In the genomic region with DNA sequence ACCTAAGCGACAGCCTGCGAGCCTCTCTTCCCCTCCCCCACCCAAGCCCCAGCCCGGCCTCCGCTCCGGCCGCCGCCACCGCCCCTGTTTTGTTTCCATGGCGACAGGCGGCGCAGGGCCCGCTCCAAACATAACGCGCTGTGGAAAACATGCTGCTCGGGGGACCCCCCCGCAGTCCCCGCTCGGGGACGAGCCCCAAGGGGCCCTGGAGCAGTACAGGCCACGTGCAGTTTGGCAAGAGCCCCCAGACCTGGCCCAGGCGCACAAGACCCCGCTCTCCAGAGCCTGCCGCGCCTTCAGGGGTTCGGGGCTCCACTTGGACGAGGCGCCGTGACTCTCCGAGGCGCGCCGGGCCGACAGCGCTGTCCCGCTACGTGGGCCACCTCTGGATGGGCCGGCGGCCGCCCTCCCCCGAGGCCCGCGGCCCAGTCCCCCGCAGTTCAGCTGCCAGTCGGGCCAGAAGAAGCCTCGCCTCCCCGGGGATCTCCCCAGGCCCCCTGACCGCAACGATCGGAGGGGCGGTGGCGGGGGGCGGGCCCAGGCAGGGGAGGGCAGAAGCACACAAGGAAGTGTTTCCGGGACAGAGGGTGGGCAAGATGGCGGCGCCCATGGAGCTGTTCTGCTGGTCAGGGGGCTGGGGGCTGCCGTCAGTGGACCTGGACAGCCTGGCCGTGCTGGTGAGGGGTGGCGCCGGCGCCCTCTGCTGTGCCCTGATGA, we compare ENCODE assay signal across 7 cellular contexts. TPM values are rescaled to one million over a fixed set of nuclear protein-coding genes. Genes with fewer than 3 reads are reported as not detected.
DNase-seq lines count a peak whose midpoint lies in the region; ATAC-seq and TF ChIP-seq lines count a peak whose summit lies in the region.

Gene MTX1, plus strand, starts transcription at position 40 of the 717 bp plus-strand sequence. Its CDS starts 110 bp downstream, at position 150.

- intact Hi-C loops in mammary epithelial cell (cut with micrococcal nuclease), result loop anchor here (1.0 to 5.0 kb wide), 2 partner anchors 35 to 98 kb away; partner anchors contain the start of gene FDPS
- intact Hi-C loops in spleen (cut with DNase I; ENCODE audit: low total_unique reads), result no loop called here

- no peaks in the 10 kb centered on the region for H3K9me3 ChIP-seq in mammary epithelial cell (replicated peaks; ENCODE audit: insufficient read depth, low read length)
- H3K9me3 ChIP-seq in spleen, result no peaks in the 10 kb centered on the region

- H3K79me2 ChIP-seq in mammary epithelial cell (ENCODE audit: insufficient read depth, low read length), result peaks cover 11% of the 10 kb centered on the region

- peak within 1 kb of the TSS; percentile 97 for H3K9ac ChIP-seq in mammary epithelial cell (ENCODE audit: insufficient read depth, low read length)

- H3K4me2 ChIP-seq in mammary epithelial cell (ENCODE audit: insufficient read depth, low read depth, low read length), result peak within 1 kb of the TSS; percentile 95

- ATAC-seq in GM18511 (IDR thresholded peaks at IDR 0.05; ENCODE audit: unreplicated experiment) (peak; percentile 87), HG02981 (IDR thresholded peaks at IDR 0.05; ENCODE audit: unreplicated experiment) (peak; percentile 65)

- H3K27ac ChIP-seq in mammary epithelial cell (ENCODE audit: insufficient read depth, low read depth, low read length) (peak within 1 kb of the TSS; percentile 98), spleen (peak within 1 kb of the TSS; percentile 91 to 100 (median 99))

- in situ Hi-C loops in mammary epithelial cell (cut with MboI; ENCODE audit: low sequenced_read_pairs in 2 of 2), result no loop called here

- H3K27me3 ChIP-seq in mammary epithelial cell (ENCODE audit: insufficient read depth, low read length) (no peaks in the 10 kb centered on the region), spleen (replicated peaks in 1 of 7) (no peaks in the 10 kb centered on the region)

- H2AFZ ChIP-seq in mammary epithelial cell (ENCODE audit: low read depth, low read length), result peak within 1 kb of the TSS; percentile 99

- H4K20me1 ChIP-seq in mammary epithelial cell (ENCODE audit: insufficient read depth, low read length), result no peaks in the 10 kb centered on the region

- peaks cover 19 to 32% of the 10 kb centered on the region in 2 donors for H3K4me1 Mint-ChIP-seq in immature natural killer cell

- no peaks in the 10 kb centered on the region for H3K9me3 Mint-ChIP-seq in immature natural killer cell

- H3K27me3 Mint-ChIP-seq in immature natural killer cell (ENCODE audit: low read depth in 3 of 3), result peaks cover 7 to 12% (median 8%) of the 10 kb centered on the region in 3 donors

- DNase-seq in NCI-H2171 treated with DMSO at 0.1 percent for 48 hours (lab: John Stamatoyannopoulos, UW) (peak; percentile 86), mammary epithelial cell (peak; percentile 74), immature natural killer cell (peak; percentile 90 to 91 (median 91)), spleen (peak; percentile 97)

- dilution Hi-C loops in mammary epithelial cell (cut with HindIII; ENCODE audit: low sequenced_read_pairs), result no loop called here

- H3K4me3 Mint-ChIP-seq in immature natural killer cell, result peak within 1 kb of the TSS; percentile 86 to 89 (median 87)

- peak in 1 of 3 donors; percentile 30 for TF ChIP-seq POLR2A in spleen (IDR thresholded peaks at IDR 0.05)

- H3K36me3 ChIP-seq in mammary epithelial cell (ENCODE audit: insufficient read depth, low read length), result no peaks in the 10 kb centered on the region
- H3K36me3 ChIP-seq in spleen, result peaks cover 0 to 27% (median 0%) of the 10 kb centered on the region in 6 donors

- no peak for TF ChIP-seq CTCF in WI38 (IDR thresholded peaks at IDR 0.05; ENCODE audit: low read depth, low read length)
- TF ChIP-seq CTCF in mammary epithelial cell (conservative IDR thresholded peaks at IDR 0.05 in 1 of 2, IDR thresholded peaks at IDR 0.05 in 1 of 2; ENCODE audit: extremely low read depth in 1 of 2, insufficient read depth in 1 of 2, low read depth in 1 of 2, low read length in 2 of 2), result no peak
- no peak for TF ChIP-seq CTCF in spleen (IDR thresholded peaks at IDR 0.05 in 8 of 11, conservative IDR thresholded peaks at IDR 0.05 in 3 of 11)

- 7% methylated on average over 3 of the region's 60 CpGs for WGBS in mammary epithelial cell (ENCODE audit: low coverage, missing lambda C conversion rate)
- 0 to 1% (median 1%) methylated on average over 22 to 60 of the region's 60 CpGs for WGBS in spleen, 5 donors

- no TSS peak for BruUV-seq in mammary epithelial cell (replicated peaks; lab: Mats Ljungman, UMichigan)

- CTCF ChIA-PET in mammary epithelial cell (lab: Charles Lee; ENCODE audit: low non-redundant PET), result no interaction called here

- H3K27ac Mint-ChIP-seq in immature natural killer cell, result peak within 1 kb of the TSS; percentile 92 to 98 (median 95)

- H3K4me1 ChIP-seq in mammary epithelial cell (ENCODE audit: insufficient read depth, low read length) (peaks cover 27% of the 10 kb centered on the region), spleen (peaks cover 20 to 54% (median 36%) of the 10 kb centered on the region in 6 donors)

- peak within 1 kb of the TSS; percentile 96 for H3K4me3 ChIP-seq in WI38 (ENCODE audit: low read depth, low read length)
- peak within 1 kb of the TSS; percentile 86 to 100 (median 100) for H3K4me3 ChIP-seq in mammary epithelial cell (replicated peaks in 1 of 3; ENCODE audit: insufficient read depth in 1 of 3, low read depth in 2 of 3, low read length in 3 of 3)
- peak within 1 kb of the TSS; percentile 70 to 97 (median 88) for H3K4me3 ChIP-seq in spleen

- no peaks in the 10 kb centered on the region for H3K36me3 Mint-ChIP-seq in immature natural killer cell

RNA-seq across cellular contexts. Expression of gene MTX1, which starts in this region (rescaled TPM):
- total RNA-seq in mammary epithelial cell, result 10 to 100 TPM; 34.2 to 49.3 TPM
- polyA plus RNA-seq in mammary epithelial cell, result 82.0 TPM
- polyA minus RNA-seq in mammary epithelial cell, result 31.0 TPM
- 10 to 100 TPM; 51.1 to 62.6 (median 55.1) TPM for polyA plus RNA-seq in immature natural killer cell
- 10 to 100 TPM; 28.2 to 40.9 (median 33.2) TPM for total RNA-seq in spleen
- 10 to 100 TPM; 43.7 to 48.4 (median 44.5) TPM for polyA plus RNA-seq in spleen

Comparison
In these comparisons a context has a peak if more than half of its experiments do, and no peak if none do; other contexts are left out.
1. Peak in every context shown above with its lines: DNase-seq, ATAC-seq, H3K4me3 ChIP-seq and H3K27ac ChIP-seq.